Comparison of ENCODE assay signal across 12 cellular contexts in the genomic region with DNA sequence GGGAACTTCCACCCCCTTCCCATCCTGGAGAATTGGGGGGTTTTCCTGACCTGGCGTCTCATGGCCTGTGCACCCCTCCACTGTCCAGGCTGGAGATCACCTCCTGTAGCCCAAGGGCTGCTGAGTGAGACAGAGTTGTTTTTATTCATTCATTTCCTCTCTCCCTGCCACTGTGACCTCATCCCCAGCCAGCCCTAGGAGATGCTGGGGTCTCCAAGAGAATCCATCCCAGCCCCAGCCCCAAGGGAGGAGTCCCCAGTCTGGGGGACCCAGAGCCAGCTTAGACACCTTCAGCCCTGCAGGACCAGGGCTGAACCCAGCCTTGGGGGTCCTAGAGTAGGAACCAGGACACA. TPM values are rescaled to one million over a fixed set of nuclear protein-coding genes. Genes with fewer than 3 reads are reported as not detected.
DNase-seq lines count a peak whose midpoint lies in the region; ATAC-seq and TF ChIP-seq lines count a peak whose summit lies in the region.
"Had no signal": no experiment of that assay in that cellular context is flagged by ENCODE, and none has a peak within 500 bp of the region (broad histone marks: within the 10 kb centered on the region; RNA-seq: fewer than 3 reads in every experiment).

No MANE protein-coding gene starts in this region.

- ATAC-seq in CD4-positive, alpha-beta T cell (ENCODE audit: poor library complexity) = no peak
- no peak for ATAC-seq in activated T-helper 17 cell treated with anti-CD3 and anti-CD28 coated beads, Interleukin-2, amount 50 U/mL, for 72 hours (replicated peaks)
- ATAC-seq in naive B cell (ENCODE audit: low read depth in 2 of 2) (no peak), HG02885 (IDR thresholded peaks at IDR 0.05; ENCODE audit: poor library complexity, unreplicated experiment) (no peak), GM18505 (IDR thresholded peaks at IDR 0.05; ENCODE audit: unreplicated experiment) (no peak)

- no peak overlapping the region for H3K4me3 Mint-ChIP-seq in CD4-positive, alpha-beta T cell
- H3K4me3 Mint-ChIP-seq in activated T-helper 17 cell treated with anti-CD3 and anti-CD28 coated beads, Interleukin-2, amount 50 U/mL, for 72 hours = peak overlapping the region; percentile 42
- H3K4me3 Mint-ChIP-seq in naive B cell = peak overlapping the region in 7 of 8 donors; percentile 60 to 93 (median 77)

- CTCF ChIA-PET in CD4-positive, alpha-beta T cell (lab: Charles Lee) = no interaction called here

- H3K27ac ChIP-seq in CD4-positive, alpha-beta T cell (ENCODE audit: low read depth, low read length) = peak overlapping the region; percentile 27
- H3K27ac ChIP-seq: C4-2B, esophagus muscularis mucosa had no signal

- H3K27ac Mint-ChIP-seq in CD4-positive, alpha-beta T cell = peak overlapping the region; percentile 77
- peak overlapping the region; percentile 77 for H3K27ac Mint-ChIP-seq in activated T-helper 17 cell treated with anti-CD3 and anti-CD28 coated beads, Interleukin-2, amount 50 U/mL, for 72 hours
- peak overlapping the region; percentile 56 to 99 (median 97) for H3K27ac Mint-ChIP-seq in naive B cell

- H3K27me3 Mint-ChIP-seq in CD4-positive, alpha-beta T cell = no peaks in the 10 kb centered on the region
- H3K27me3 Mint-ChIP-seq in activated T-helper 17 cell treated with anti-CD3 and anti-CD28 coated beads, Interleukin-2, amount 50 U/mL, for 72 hours = no peaks in the 10 kb centered on the region
- H3K27me3 Mint-ChIP-seq in naive B cell = no peaks in the 10 kb centered on the region

- H3K4me3 ChIP-seq in GM12865 (ENCODE audit: low read depth, low read length) = peak overlapping the region; percentile 13; the same call in 1 of the 2 replicates
- H3K4me3 ChIP-seq: esophagus muscularis mucosa had no signal

- TF ChIP-seq CTCF in CD4-positive, alpha-beta T cell (IDR thresholded peaks at IDR 0.05) = no peak
- TF ChIP-seq CTCF in GM12865 (IDR thresholded peaks at IDR 0.05; ENCODE audit: insufficient read depth, low read depth, low read length, missing control alignments) = no peak

- H3K9me3 Mint-ChIP-seq in CD4-positive, alpha-beta T cell = no peaks in the 10 kb centered on the region
- no peaks in the 10 kb centered on the region for H3K9me3 Mint-ChIP-seq in activated T-helper 17 cell treated with anti-CD3 and anti-CD28 coated beads, Interleukin-2, amount 50 U/mL, for 72 hours
- no peaks in the 10 kb centered on the region for H3K9me3 Mint-ChIP-seq in naive B cell

- H3K9me3 ChIP-seq in CD4-positive, alpha-beta T cell (ENCODE audit: control insufficient read depth, low read length) = no peaks in the 10 kb centered on the region
- H3K9me3 ChIP-seq: esophagus muscularis mucosa had no signal

- TF ChIP-seq POLR2A in GM18505 (IDR thresholded peaks at IDR 0.05; ENCODE audit: borderline replicate concordance, extremely low read depth, insufficient read depth, insufficient read length) = no peak

- POLR2A ChIA-PET in CD4-positive, alpha-beta T cell (lab: Charles Lee) = interaction anchor here (1.6 to 3.3 kb wide), 2 partner anchors 8 to 104 kb away, joined by 4 to 12 read pairs; partner anchors contain the start of gene RPL18A

- H3K4me1 Mint-ChIP-seq in CD4-positive, alpha-beta T cell (ENCODE audit: low read depth) = peaks cover 38% of the 10 kb centered on the region
- peaks cover 22% of the 10 kb centered on the region for H3K4me1 Mint-ChIP-seq in activated T-helper 17 cell treated with anti-CD3 and anti-CD28 coated beads, Interleukin-2, amount 50 U/mL, for 72 hours
- peaks cover 50 to 82% (median 73%) of the 10 kb centered on the region in 3 donors for H3K4me1 Mint-ChIP-seq in naive B cell

- intact Hi-C loops in CD4-positive, alpha-beta T cell (cut with DNase I, micrococcal nuclease) = no loop called here

- H3K36me3 Mint-ChIP-seq in CD4-positive, alpha-beta T cell (ENCODE audit: low read depth) = peaks cover 72% of the 10 kb centered on the region
- H3K36me3 Mint-ChIP-seq in activated T-helper 17 cell treated with anti-CD3 and anti-CD28 coated beads, Interleukin-2, amount 50 U/mL, for 72 hours (ENCODE audit: low read depth) = peaks cover 74% of the 10 kb centered on the region
- peaks cover 11 to 14% of the 10 kb centered on the region in 2 donors for H3K36me3 Mint-ChIP-seq in naive B cell

- no peaks in the 10 kb centered on the region for H3K27me3 ChIP-seq in CD4-positive, alpha-beta T cell (ENCODE audit: control insufficient read depth, insufficient read depth, low read length)
- H3K27me3 ChIP-seq: esophagus muscularis mucosa had no signal

- DNase-seq in CD4-positive, alpha-beta T cell = no peak
- DNase-seq in GM12865 (ENCODE audit: low read depth) (no peak), naive B cell (no peak), HPDE6-E6E7 (ENCODE audit: extremely low spot score) (no peak), HCEC 1CT (no peak)
- DNase-seq: NK-92 treated with Interleukin-12 subunit alpha and Interleukin-12 subunit beta, amount 100 ng/mL, for 24 hours; trophoblast cell had no signal

RNA-seq across cellular contexts. Expression of gene FCHO1, which starts 4.2 kb away (rescaled TPM):
- total RNA-seq in CD4-positive, alpha-beta T cell = 10 to 100 TPM; 40.7 to 43.1 TPM
- 10 to 100 TPM; 64.0 to 75.5 TPM for total RNA-seq in activated T-helper 17 cell treated with anti-CD3 and anti-CD28 coated beads, Interleukin-2, amount 50 U/mL, for 72 hours
- polyA plus RNA-seq in naive B cell (ENCODE audit: low read depth in 6 of 6) = 10 to 100 TPM; 10.1 to 52.1 (median 25.2) TPM

RNA-seq across cellular contexts. Expression of gene MAP1S, which starts 36.2 kb away (rescaled TPM):
- total RNA-seq in CD4-positive, alpha-beta T cell = 10 to 100 TPM; 18.1 to 21.4 TPM
- 10 to 100 TPM; 74.0 to 83.7 TPM for total RNA-seq in activated T-helper 17 cell treated with anti-CD3 and anti-CD28 coated beads, Interleukin-2, amount 50 U/mL, for 72 hours
- polyA plus RNA-seq in naive B cell (ENCODE audit: low read depth in 6 of 6) = 10 to 100 TPM; 22.4 to 44.0 (median 26.0) TPM

RNA-seq across cellular contexts. Expression of gene B3GNT3, which starts 39.4 kb away (rescaled TPM):
- under 1 TPM; 0.39 to 0.52 TPM for total RNA-seq in CD4-positive, alpha-beta T cell
- 1 to 10 TPM in 1 of 2 donors, not detected in 1; 1.2 TPM for total RNA-seq in activated T-helper 17 cell treated with anti-CD3 and anti-CD28 coated beads, Interleukin-2, amount 50 U/mL, for 72 hours
- polyA plus RNA-seq in naive B cell (ENCODE audit: low read depth in 6 of 6) = not detected
